8 cellular contexts compared by ENCODE assay signal in genomic region chr4:52861879-52862604, GRCh38. TPM values are rescaled to one million over a fixed set of nuclear protein-coding genes. Genes with fewer than 3 reads are reported as not detected.
DNase-seq lines count a peak whose midpoint lies in the region; ATAC-seq, FAIRE-seq and TF ChIP-seq lines count a peak whose summit lies in the region.

A gene with protein sequence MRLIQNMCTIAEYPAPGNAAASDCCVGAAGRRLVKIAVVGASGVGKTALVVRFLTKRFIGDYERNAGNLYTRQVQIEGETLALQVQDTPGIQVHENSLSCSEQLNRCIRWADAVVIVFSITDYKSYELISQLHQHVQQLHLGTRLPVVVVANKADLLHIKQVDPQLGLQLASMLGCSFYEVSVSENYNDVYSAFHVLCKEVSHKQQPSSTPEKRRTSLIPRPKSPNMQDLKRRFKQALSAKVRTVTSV (plus strand): TSS chr4:52862317. CDS start chr4:52862508, 191 bp downstream.

- peak within 1 kb of the TSS; percentile 45 to 69 (median 58) for H3K27ac ChIP-seq in sigmoid colon

- no peak for FAIRE-seq in RCC 7860 (lab: Jason Lieb, UNC)

- H3K4me1 ChIP-seq in sigmoid colon, result peaks cover 0 to 27% (median 22%) of the 10 kb centered on the region in 4 donors

- peaks cover 0 to 3% (median 0%) of the 10 kb centered on the region in 4 donors for H3K9me3 ChIP-seq in sigmoid colon

- peak; percentile 99 for ATAC-seq in HG02610 (IDR thresholded peaks at IDR 0.05; ENCODE audit: unreplicated experiment)

- peaks cover 0 to 11% (median 6%) of the 10 kb centered on the region in 3 donors for H3K27me3 ChIP-seq in sigmoid colon

- H3K4me3 ChIP-seq in astrocyte of the spinal cord (ENCODE audit: low read depth, low read length) (peak within 1 kb of the TSS; percentile 45), iPS-11a (ENCODE audit: low read depth, low read length) (peak within 1 kb of the TSS; percentile 90), sigmoid colon (peak within 1 kb of the TSS; percentile 44 to 75 (median 65))

- peak; percentile 24; the same call in 1 of the 3 replicates for TF ChIP-seq CTCF in GM12872 (IDR thresholded peaks at IDR 0.05; ENCODE audit: insufficient read depth, low read depth, low read length)
- no peak for TF ChIP-seq CTCF in astrocyte of the spinal cord (IDR thresholded peaks at IDR 0.05; ENCODE audit: low read depth, low read length)
- peak in 2 of 4 experiments; percentile 20 to 25 for TF ChIP-seq CTCF in sigmoid colon (IDR thresholded peaks at IDR 0.05)

- in situ Hi-C loops in astrocyte of the spinal cord (cut with HindIII; ENCODE audit: low sequenced_read_pairs), result no loop called here

- 1% methylated on average over 93 of the region's 93 CpGs for WGBS in sigmoid colon, 2 donors

- intact Hi-C loops in sigmoid colon (cut with DNase I), result loop anchor here (5.0 to 10.0 kb wide), 4 partner anchors 120 to 317 kb away; partner anchors contain the start of gene USP46

- TF ChIP-seq EP300 in sigmoid colon (IDR thresholded peaks at IDR 0.05), result no peak

- peak; percentile 51 for DNase-seq in NCI-H1105 (lab: John Stamatoyannopoulos, UW)
- DNase-seq in T1000 (lab: John Stamatoyannopoulos, UW), result peak; percentile 81
- DNase-seq in astrocyte of the spinal cord (ENCODE audit: low read depth, low spot score), result peak; percentile 61
- DNase-seq in sigmoid colon, result peak; percentile 87
- no peak for DNase-seq in RCC 7860 (ENCODE audit: low spot score)

- H3K36me3 ChIP-seq in sigmoid colon, result no peaks in the 10 kb centered on the region

- TF ChIP-seq POLR2A in sigmoid colon (IDR thresholded peaks at IDR 0.05), result no peak

RNA-seq across cellular contexts. Expression of the gene that starts here (rescaled TPM):
- total RNA-seq in sigmoid colon, result 1 to 10 TPM in 1 of 4 donors, under 1 TPM in 3; 0.36 to 2.2 (median 0.60) TPM
- polyA plus RNA-seq in sigmoid colon, result 1 to 10 TPM in 1 of 3 donors, not detected in 2; 1.6 TPM
